In genomic region chr6:12148317-12148801, GRCh38 we compare ENCODE assay signal across 16 cellular contexts.
A peak's percentile ranks its signal among the peaks of the same experiment; 100 is the strongest.
DNase-seq lines count a peak whose midpoint lies in the region; ATAC-seq, FAIRE-seq and TF ChIP-seq lines count a peak whose summit lies in the region.
"Had no signal": no experiment of that assay in that cellular context is flagged by ENCODE, and none has a peak within 500 bp of the region (broad histone marks: within the 10 kb centered on the region; RNA-seq: fewer than 3 reads in every experiment).

No MANE protein-coding gene starts in this region.

- no peak for FAIRE-seq in A549 (lab: Jason Lieb, UNC)
- FAIRE-seq: H1, K562 had no signal

- POLR2A ChIA-PET in A549 (lab: Yijun Ruan, JAX): interaction anchor here (1.9 kb wide), 1 partner anchor 142 kb away, joined by 4 read pairs; the partner anchor contains the start of gene EDN1

- DNase-seq in A549 (ENCODE audit: low read depth in 1 of 2, low spot score in 1 of 2) (peak; percentile 15 to 33), HCEC 1CT (peak; percentile 76), hepatic stellate cell (ENCODE audit: low spot score) (peak; percentile 42), sigmoid colon (no peak), DMS53 (lab: John Stamatoyannopoulos, UW) (no peak)
- DNase-seq in activated naive CD8-positive, alpha-beta T cell treated with anti-CD3 and anti-CD28 coated beads, Interleukin-2, amount 50 U/mL, for 24 hours: no peak
- DNase-seq: C1 segment of cervical spinal cord; colonic mucosa; head of caudate nucleus; lower lobe of right lung; stimulated activated CD4-positive, alpha-beta T cell treated with anti-CD3 and anti-CD28 coated beads, Interleukin-4, amount 100 ng/mL, for 4 hours had no signal

- no peaks in the 10 kb centered on the region for H3K27me3 ChIP-seq in sigmoid colon
- H3K27me3 ChIP-seq: colonic mucosa had no signal

- no peak overlapping the region for H3K4me3 Mint-ChIP-seq in activated naive CD8-positive, alpha-beta T cell treated with anti-CD3 and anti-CD28 coated beads, Interleukin-2, amount 50 U/mL, for 24 hours

- TF ChIP-seq RAD21 in A549 (conservative IDR thresholded peaks at IDR 0.05 in 1 of 2, IDR thresholded peaks at IDR 0.05 in 1 of 2): no peak

- no peaks in the 10 kb centered on the region for H3K36me3 ChIP-seq in sigmoid colon
- H3K36me3 ChIP-seq: colonic mucosa, lower lobe of right lung, prostate gland had no signal

- WGBS in A549 (ENCODE audit: missing lambda C conversion rate): 1% methylated on average over 3 of the region's 3 CpGs
- WGBS in sigmoid colon, 2 donors: 70 to 85% methylated on average over 3 of the region's 3 CpGs

- peak in 1 of 2 experiments; percentile 24; a peak in 1 of 5 replicates for TF ChIP-seq EP300 in A549 (IDR thresholded peaks at IDR 0.05)
- TF ChIP-seq EP300 in sigmoid colon (IDR thresholded peaks at IDR 0.05): no peak

- ATAC-seq in A549 (peak; percentile 46 to 78; a peak in 5 of 6 replicates), GM18909 (IDR thresholded peaks at IDR 0.05; ENCODE audit: poor library complexity, unreplicated experiment) (no peak), GM21360 (IDR thresholded peaks at IDR 0.05; ENCODE audit: unreplicated experiment) (no peak)
- peak; percentile 36 for ATAC-seq in activated naive CD8-positive, alpha-beta T cell treated with anti-CD3 and anti-CD28 coated beads, Interleukin-2, amount 50 U/mL, for 24 hours
- ATAC-seq: K562, lower lobe of right lung had no signal

- peak overlapping the region; percentile 8 for H3K27ac Mint-ChIP-seq in activated naive CD8-positive, alpha-beta T cell treated with anti-CD3 and anti-CD28 coated beads, Interleukin-2, amount 50 U/mL, for 24 hours

- H3K27ac ChIP-seq in A549: peak overlapping the region; percentile 73 to 85
- H3K27ac ChIP-seq in sigmoid colon: peak overlapping the region in 2 of 4 donors; percentile 19 to 37
- H3K27ac ChIP-seq: colonic mucosa, lower lobe of right lung, prostate gland had no signal

- TF ChIP-seq POLR2A in A549 (IDR thresholded peaks at IDR 0.05; ENCODE audit: low read length): no peak
- TF ChIP-seq POLR2A in sigmoid colon (IDR thresholded peaks at IDR 0.05): no peak

- peak overlapping the region; percentile 73 for H3K4me2 ChIP-seq in A549

- peaks cover 7% of the 10 kb centered on the region for H3K36me3 Mint-ChIP-seq in activated naive CD8-positive, alpha-beta T cell treated with anti-CD3 and anti-CD28 coated beads, Interleukin-2, amount 50 U/mL, for 24 hours (ENCODE audit: low read depth)

- H3K4me1 ChIP-seq in A549 (peaks cover 51% of the 10 kb centered on the region), sigmoid colon (peaks cover 0 to 19% (median 5%) of the 10 kb centered on the region in 4 donors)
- H3K4me1 ChIP-seq: colonic mucosa, lower lobe of right lung, prostate gland had no signal

- H3K4me1 Mint-ChIP-seq in activated naive CD8-positive, alpha-beta T cell treated with anti-CD3 and anti-CD28 coated beads, Interleukin-2, amount 50 U/mL, for 24 hours: peaks cover 19% of the 10 kb centered on the region

- H3K9me3 ChIP-seq in A549: no peaks in the 10 kb centered on the region
- no peaks in the 10 kb centered on the region for H3K9me3 ChIP-seq in sigmoid colon
- H3K9me3 ChIP-seq: colonic mucosa, lower lobe of right lung, prostate gland had no signal

- intact Hi-C loops in sigmoid colon (cut with DNase I): no loop called here

- H3K9me3 Mint-ChIP-seq in activated naive CD8-positive, alpha-beta T cell treated with anti-CD3 and anti-CD28 coated beads, Interleukin-2, amount 50 U/mL, for 24 hours: no peaks in the 10 kb centered on the region

- H3K4me3 ChIP-seq in A549: no peak overlapping the region
- no peak overlapping the region for H3K4me3 ChIP-seq in sigmoid colon
- H3K4me3 ChIP-seq: colonic mucosa, K562, lower lobe of right lung, prostate gland had no signal

- no peaks in the 10 kb centered on the region for H3K27me3 Mint-ChIP-seq in activated naive CD8-positive, alpha-beta T cell treated with anti-CD3 and anti-CD28 coated beads, Interleukin-2, amount 50 U/mL, for 24 hours

- TF ChIP-seq CTCF in A549 (IDR thresholded peaks at IDR 0.05) (no peak), sigmoid colon (IDR thresholded peaks at IDR 0.05) (no peak)

- CTCF ChIA-PET in A549 (lab: Yijun Ruan, JAX): interaction anchor here (1.0 to 1.3 kb wide), 2 partner anchors 455 to 492 kb away, joined by 3 read pairs; no protein-coding TSS in a partner anchor

TF ChIP-seq in A549, 52 proteins besides CTCF, POLR2A, EP300 and RAD21:
- no peak for TF ChIP-seq SMC3 (IDR thresholded peaks at IDR 0.05)
- peak; percentile 90 for TF ChIP-seq GATA3 (IDR thresholded peaks at IDR 0.05; ENCODE audit: borderline replicate concordance)
- no peak for TF ChIP-seq ZC3H11A (IDR thresholded peaks at IDR 0.05)
- TF ChIP-seq FOSL2 (IDR thresholded peaks at IDR 0.05): no peak
- peak; percentile 58 for TF ChIP-seq FOSL2 (CRISPR knock-in tag; IDR thresholded peaks at IDR 0.05)
- TF ChIP-seq JUNB (IDR thresholded peaks at IDR 0.05): 0 out of 2 replicates have a peak, but pooled peaks have one; percentile 52

Comparison
In these comparisons a context has a peak if more than half of its experiments do, and no peak if none do; other contexts are left out.
1. ATAC-seq: peak in A549 (2 of 2) and activated naive CD8-positive, alpha-beta T cell treated with anti-CD3 and anti-CD28 coated beads, Interleukin-2, amount 50 U/mL, for 24 hours (single experiment); none in GM18909 (single experiment) and GM21360 (single experiment).
2. DNase-seq: peak in A549 (2 of 2), HCEC 1CT (single experiment) and hepatic stellate cell (single experiment); none in activated naive CD8-positive, alpha-beta T cell treated with anti-CD3 and anti-CD28 coated beads, Interleukin-2, amount 50 U/mL, for 24 hours (single experiment), sigmoid colon (single experiment) and DMS53 (single experiment).